Comparison of ENCODE assay signal across 8 cellular contexts in the genomic region with DNA sequence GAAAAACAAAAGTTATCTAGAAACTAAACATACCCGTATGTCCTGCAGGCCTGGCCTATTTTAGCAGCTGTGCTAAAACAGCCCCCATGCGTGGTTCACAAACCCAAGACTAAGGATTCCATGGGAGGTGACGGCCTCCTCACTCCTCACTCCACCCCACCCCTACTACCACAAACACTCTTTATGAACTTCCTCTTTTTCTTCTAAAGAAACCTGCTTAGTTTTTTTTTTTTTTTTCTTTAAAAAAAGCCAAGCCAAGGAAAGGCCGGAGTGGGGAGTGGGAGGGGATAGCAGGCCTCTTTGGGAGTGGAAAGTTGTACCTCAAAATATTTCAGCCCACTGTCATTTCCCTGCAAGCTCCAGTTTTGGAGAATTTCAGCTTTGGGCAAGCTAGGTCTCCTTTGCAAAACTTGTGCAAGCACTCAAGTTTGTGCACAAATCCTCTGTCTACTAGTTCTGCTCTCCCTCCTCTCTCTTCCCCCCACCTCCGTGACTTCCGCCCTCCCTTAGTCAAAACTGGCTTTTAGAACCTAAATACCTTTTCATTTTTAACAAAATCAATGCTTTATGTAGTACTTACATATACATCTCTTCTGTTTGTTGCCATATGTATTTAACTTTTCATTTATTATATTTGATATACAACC. TPM values are rescaled to one million over a fixed set of nuclear protein-coding genes. Genes with fewer than 3 reads are reported as not detected.
A peak's percentile ranks its signal among the peaks of the same experiment; 100 is the strongest.
DNase-seq lines count a peak whose midpoint lies in the region; ATAC-seq, FAIRE-seq and TF ChIP-seq lines count a peak whose summit lies in the region.

No MANE protein-coding gene starts in this region.

- BruUV-seq in HepG2 (replicated peaks; lab: Mats Ljungman, UMichigan), result no TSS peak

- TF ChIP-seq RAD21 in HepG2 (CRISPR knock-in tag; IDR thresholded peaks at IDR 0.05), result no peak

- TF ChIP-seq EP300 in HepG2 (IDR thresholded peaks at IDR 0.05; ENCODE audit: low read depth in 2 of 2, low read length in 2 of 2), result no peak
- TF ChIP-seq EP300 in HepG2 (CRISPR knock-in tag; IDR thresholded peaks at IDR 0.05; ENCODE audit: borderline replicate concordance), result no peak

- WGBS in HepG2 (ENCODE audit: low lambda C conversion rate), result 13% methylated on average over 6 of the region's 6 CpGs

- ATAC-seq in GM21825 (IDR thresholded peaks at IDR 0.05; ENCODE audit: unreplicated experiment) (peak; percentile 44), HepG2 (peak; percentile 6; the same call in 2 of the 3 replicates)

- no peaks in the 10 kb centered on the region for H4K20me1 ChIP-seq in HepG2 (ENCODE audit: insufficient read depth, low read length)

- H3K9ac ChIP-seq in HepG2 (ENCODE audit: insufficient read depth, low read depth, low read length), result peak overlapping the region; percentile 71

- FAIRE-seq in GM12891 (lab: Jason Lieb, UNC), result peak; percentile 85
- FAIRE-seq in HepG2 (lab: Jason Lieb, UNC), result no peak

- TF ChIP-seq POLR2A in GM12891 (IDR thresholded peaks at IDR 0.05; ENCODE audit: low read depth, low read length) (no peak), HepG2 (IDR thresholded peaks at IDR 0.05; ENCODE audit: insufficient read depth in 1 of 2, low read depth in 2 of 2, low read length in 2 of 2) (no peak)

- peak overlapping the region; percentile 85 for H3K27ac Mint-ChIP-seq in type B pancreatic cell

- intact Hi-C loops in ascending aorta (cut with DNase I), result loop anchor here (5.0 to 10.0 kb wide), 4 partner anchors 109 to 1136 kb away; a partner anchor contains a TSS
- intact Hi-C loops in HepG2 (cut with micrococcal nuclease; ENCODE audit: unreplicated experiment), result loop anchor here (1.0 to 2.0 kb wide), 2 partner anchors 111 to 156 kb away; no protein-coding TSS in a partner anchor

- POLR2A ChIA-PET in HepG2 (lab: Yijun Ruan, JAX), result interaction anchor here (1.3 to 2.4 kb wide), 4 partner anchors 11 to 66 kb away, joined by 4 to 7 read pairs (median 6); no protein-coding TSS in a partner anchor

- H3K27me3 Mint-ChIP-seq in type B pancreatic cell, result peaks cover 15% of the 10 kb centered on the region

- peak overlapping the region; percentile 96 for H3K4me3 Mint-ChIP-seq in type B pancreatic cell

- no peaks in the 10 kb centered on the region for H3K9me3 Mint-ChIP-seq in type B pancreatic cell

- H3K27me3 ChIP-seq in MG63, result no peaks in the 10 kb centered on the region
- H3K27me3 ChIP-seq in ascending aorta, result no peaks in the 10 kb centered on the region
- no peaks in the 10 kb centered on the region for H3K27me3 ChIP-seq in HepG2 (ENCODE audit: control insufficient read depth in 1 of 2, insufficient read depth in 2 of 2, low read length in 2 of 2)

- in situ Hi-C loops in HepG2 (cut with HindIII; ENCODE audit: extremely low pct_ligation_motif_present, low pct_unique_long_range_greater_than_20kb), result loop anchor here (10.0 kb wide), 1 partner anchor 159 kb away; no protein-coding TSS in a partner anchor

- H3K4me1 ChIP-seq in ascending aorta, result peaks cover 0 to 14% of the 10 kb centered on the region in 2 donors
- H3K4me1 ChIP-seq in HepG2 (ENCODE audit: insufficient read depth, low read length), result peaks cover 33% of the 10 kb centered on the region

- peak overlapping the region; percentile 76 for H3K4me2 ChIP-seq in HepG2 (ENCODE audit: low read depth, low read length)

- H3K27ac ChIP-seq in ascending aorta, result peak overlapping the region; percentile 83 to 91
- H3K27ac ChIP-seq in HepG2 (ENCODE audit: extremely low read length, insufficient read depth, low read length), result no peak overlapping the region

- no peak for TF ChIP-seq CTCF in ascending aorta (IDR thresholded peaks at IDR 0.05)
- no peak for TF ChIP-seq CTCF in HepG2 (CRISPR knock-in tag; IDR thresholded peaks at IDR 0.05)
- no peak for TF ChIP-seq CTCF in type B pancreatic cell (conservative IDR thresholded peaks at IDR 0.05)

- H3K4me3 ChIP-seq in MG63 (peak overlapping the region; percentile 81), ascending aorta (peak overlapping the region; percentile 79 to 89), HepG2 (replicated peaks in 1 of 3; ENCODE audit: insufficient read depth in 1 of 3, low read depth in 2 of 3, low read length in 3 of 3) (peak overlapping the region; percentile 85 to 90 (median 90))

- peaks cover 3% of the 10 kb centered on the region; the same call in 1 of the 2 replicates for H3K36me3 ChIP-seq in MG63
- H3K36me3 ChIP-seq in ascending aorta, result peaks cover 0 to 2% of the 10 kb centered on the region in 2 donors
- H3K36me3 ChIP-seq in HepG2 (replicated peaks in 1 of 2; ENCODE audit: control insufficient read depth in 1 of 2, insufficient read depth in 2 of 2, low read length in 2 of 2), result no peaks in the 10 kb centered on the region

- no peak overlapping the region for H2AFZ ChIP-seq in HepG2 (ENCODE audit: low read length)

- no peaks in the 10 kb centered on the region for H3K9me3 ChIP-seq in MG63
- H3K9me3 ChIP-seq in ascending aorta, result no peaks in the 10 kb centered on the region
- no peaks in the 10 kb centered on the region for H3K9me3 ChIP-seq in HepG2 (ENCODE audit: low read length)

- CTCF ChIA-PET in HepG2 (lab: Yijun Ruan, JAX; ENCODE audit: low intra/inter-chr PET ratio, low total read pairs), result no interaction called here

- H3K36me3 Mint-ChIP-seq in type B pancreatic cell, result peaks cover 4% of the 10 kb centered on the region

- DNase-seq in GM12891 (ENCODE audit: insufficient read length, low spot score) (peak; percentile 18), MG63 (no peak), ascending aorta (ENCODE audit: low spot score in 2 of 2) (no peak), HepG2 (ENCODE audit: low spot score) (no peak), type B pancreatic cell (ENCODE audit: extremely low spot score, unreplicated experiment) (no peak), NCI-H2171 (lab: John Stamatoyannopoulos, UW) (no peak), NCI-H2081 treated with DMSO at 0.1 percent for 48 hours (lab: John Stamatoyannopoulos, UW) (no peak)

- peaks cover 22% of the 10 kb centered on the region for H3K4me1 Mint-ChIP-seq in type B pancreatic cell (ENCODE audit: unreplicated experiment)

- H3K79me2 ChIP-seq in HepG2 (ENCODE audit: insufficient read depth, low read length), result no peaks in the 10 kb centered on the region

TF ChIP-seq in GM12891, 5 proteins besides CTCF, POLR2A, EP300 and RAD21:
- TF ChIP-seq POLR2AphosphoS5 (IDR thresholded peaks at IDR 0.05; ENCODE audit: low read depth, low read length) (no peak), SPI1 (IDR thresholded peaks at IDR 0.05; ENCODE audit: low read depth, low read length) (peak; percentile 61)

TF ChIP-seq in HepG2, 621 proteins besides CTCF, POLR2A, EP300 and RAD21 (continues in another document):
- TF ChIP-seq ZNF331 (CRISPR knock-in tag; IDR thresholded peaks at IDR 0.05), result no peak
- no peak for TF ChIP-seq ZNF160 (CRISPR knock-in tag; IDR thresholded peaks at IDR 0.05)
- TF ChIP-seq, protein P1, sequence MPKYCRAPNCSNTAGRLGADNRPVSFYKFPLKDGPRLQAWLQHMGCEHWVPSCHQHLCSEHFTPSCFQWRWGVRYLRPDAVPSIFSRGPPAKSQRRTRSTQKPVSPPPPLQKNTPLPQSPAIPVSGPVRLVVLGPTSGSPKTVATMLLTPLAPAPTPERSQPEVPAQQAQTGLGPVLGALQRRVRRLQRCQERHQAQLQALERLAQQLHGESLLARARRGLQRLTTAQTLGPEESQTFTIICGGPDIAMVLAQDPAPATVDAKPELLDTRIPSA (CRISPR knock-in tag; IDR thresholded peaks at IDR 0.05; ENCODE audit: borderline replicate concordance), result 0 out of 2 replicates have a peak, but pooled peaks have one; percentile 13
- TF ChIP-seq FOXJ3 (CRISPR knock-in tag; IDR thresholded peaks at IDR 0.05; ENCODE audit: borderline replicate concordance), result no peak
- peak; percentile 20; the same call in 1 of the 2 replicates for TF ChIP-seq ZNF337 (CRISPR knock-in tag; IDR thresholded peaks at IDR 0.05; ENCODE audit: borderline replicate concordance, low read depth)
- TF ChIP-seq ZSCAN30 (CRISPR knock-in tag; IDR thresholded peaks at IDR 0.05), result no peak
- TF ChIP-seq MIXL1 (CRISPR knock-in tag; IDR thresholded peaks at IDR 0.05), result no peak
- TF ChIP-seq ZNF264 (CRISPR knock-in tag; IDR thresholded peaks at IDR 0.05), result no peak
- TF ChIP-seq KAT2B (IDR thresholded peaks at IDR 0.05; ENCODE audit: borderline replicate concordance, low read depth, low read length), result no peak
- TF ChIP-seq ZNF567 (CRISPR knock-in tag; IDR thresholded peaks at IDR 0.05; ENCODE audit: borderline replicate concordance), result no peak

RNA-seq across cellular contexts. Expression of a gene that starts 0.5 kb away (rescaled TPM):
- 5.2 TPM for polyA plus RNA-seq in GM12891 (2012; ENCODE audit: low read depth, missing spikeins)
- total RNA-seq in MG63 (2014; rRNA removed; shearing (Covaris generic); ENCODE audit: low replicate concordance), result 4.7 and 5.6 TPM in 2 replicates
- 16.8 TPM for total RNA-seq in ascending aorta
- 8.4 and 14.5 TPM in 2 replicates for total RNA-seq in HepG2 (2016; rRNA removed; fragmentation: Illumina TruSeq; extraction: Trizol)
- total RNA-seq in HepG2 (2016; cell fraction: cytosol; rRNA removed; fragmentation: Illumina TruSeq; extraction: Trizol; ENCODE audit: low read depth), result 0.62 and 1.0 TPM in 2 replicates
- total RNA-seq in HepG2 (2016; cell fraction: insoluble cytoplasmic fraction; rRNA removed; fragmentation: Illumina TruSeq; extraction: Trizol), result 7.1 and 13.3 TPM in 2 replicates
- 2.1 and 3.1 TPM in 2 replicates for total RNA-seq in HepG2 (2016; cell fraction: membrane; rRNA removed; fragmentation: Illumina TruSeq; extraction: Trizol)
- total RNA-seq in HepG2 (2016; cell fraction: nucleus; rRNA removed; fragmentation: Illumina TruSeq; extraction: Trizol), result 18.8 and 20.1 TPM in 2 replicates
- 4.6 and 4.8 TPM in 2 replicates for polyA plus RNA-seq in HepG2 (2011; rRNA removed)
- polyA plus RNA-seq in HepG2 (2011; cell fraction: cytosol; rRNA removed), result 1.8 and 3.7 TPM in 2 replicates
- 1.8 and 2.6 TPM in 2 replicates for polyA plus RNA-seq in HepG2 (2011; cell fraction: nucleus; rRNA removed)
- 4.9 and 8.5 TPM in 2 replicates for polyA plus RNA-seq in HepG2 (2012)
- 0.26 and 0.31 TPM in 2 replicates for polyA plus RNA-seq in HepG2 (2016; cell fraction: cytosol; fragmentation: Illumina TruSeq; extraction: Trizol; ENCODE audit: low read depth)
- 4.9 and 5.3 TPM in 2 replicates for polyA plus RNA-seq in HepG2 (2016; cell fraction: insoluble cytoplasmic fraction; fragmentation: Illumina TruSeq; extraction: Trizol; ENCODE audit: low read depth)
- 0.70 and 1.4 TPM in 2 replicates for polyA plus RNA-seq in HepG2 (2016; cell fraction: membrane; fragmentation: Illumina TruSeq; extraction: Trizol; ENCODE audit: low read depth)
- 11.4 and 13.9 TPM in 2 replicates for polyA plus RNA-seq in HepG2 (2016; cell fraction: nucleus; fragmentation: Illumina TruSeq; extraction: Trizol; ENCODE audit: insufficient read depth, low read depth)
- polyA minus RNA-seq in HepG2 (2011; rRNA and poly(A)+ RNA removed; ENCODE audit: low replicate concordance), result 4.2 TPM in 1 of 2 replicates, not detected in the other
- 6.0 and 10.0 TPM in 2 replicates for polyA minus RNA-seq in HepG2 (2011; cell fraction: cytosol; rRNA and poly(A)+ RNA removed)
- 21.8 and 32.9 TPM in 2 replicates for polyA minus RNA-seq in HepG2 (2011; cell fraction: nucleus; rRNA and poly(A)+ RNA removed)
- 18.7 and 30.4 TPM in 2 replicates for total RNA-seq in type B pancreatic cell (ENCODE audit: low replicate concordance)
